ENCODE assay signal across 6 cellular contexts in genomic region chr20:6112965-6113364, GRCh38. TPM values are rescaled to one million over a fixed set of nuclear protein-coding genes. Genes with fewer than 3 reads are reported as not detected.
"Had no signal": no experiment of that assay in that cellular context is flagged by ENCODE, and none has a peak within 500 bp of the region (broad histone marks: within the 10 kb centered on the region; RNA-seq: fewer than 3 reads in every experiment).

No MANE protein-coding gene starts in this region.

RNA-seq across cellular contexts. Expression of gene FERMT1, which starts 9.9 kb away (rescaled TPM):
- total RNA-seq: OCI-LY7 had no signal

RNA-seq across cellular contexts. Expression of gene LRRN4, which starts 59.1 kb away (rescaled TPM):
- total RNA-seq: OCI-LY7, Peyer's patch, Right ventricle myocardium superior, RPMI7951, SJSA1, SK-MEL-5 had no signal
